8 cellular contexts compared by ENCODE assay signal in the genomic region with DNA sequence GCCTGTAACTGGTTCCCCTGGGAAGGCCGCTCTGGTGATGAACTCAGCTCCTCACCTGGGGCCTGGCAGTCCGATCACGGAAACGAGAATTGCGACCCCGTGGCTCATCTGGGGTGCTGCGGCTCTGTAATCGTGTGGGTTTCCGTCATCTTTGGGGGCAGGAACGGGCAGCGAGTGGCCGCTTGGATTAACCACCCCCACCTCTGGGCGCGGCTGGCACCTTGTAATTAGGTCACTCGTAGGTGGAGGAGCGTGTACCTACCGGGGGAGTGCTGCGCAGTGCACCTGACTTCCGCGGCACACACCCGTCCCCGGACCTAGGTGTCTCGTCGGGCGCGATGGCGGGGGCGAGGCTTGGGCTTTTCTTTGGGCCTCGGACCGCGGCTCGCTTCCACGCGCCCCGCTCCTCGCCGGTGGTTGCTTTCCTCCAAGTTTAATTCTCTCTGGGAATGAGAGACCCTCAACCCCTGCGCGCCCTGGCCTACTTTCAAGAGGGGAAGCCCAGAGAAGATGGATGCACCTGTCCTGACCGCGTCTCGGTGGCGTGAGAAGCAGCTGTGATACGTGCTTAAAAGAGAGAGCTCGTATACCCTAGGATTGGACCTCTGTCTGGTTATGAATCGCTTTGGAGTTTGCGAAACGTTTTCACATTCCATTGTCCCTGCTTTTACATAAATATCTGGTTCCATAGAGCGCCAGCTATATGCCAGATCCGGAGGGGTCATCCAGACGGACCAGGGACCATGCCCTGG. TPM values are rescaled to one million over a fixed set of nuclear protein-coding genes. Genes with fewer than 3 reads are reported as not detected.
A peak's percentile ranks its signal among the peaks of the same experiment; 100 is the strongest.
DNase-seq lines count a peak whose midpoint lies in the region; FAIRE-seq and TF ChIP-seq lines count a peak whose summit lies in the region.

No MANE protein-coding gene starts in this region.

- H3K36me3 ChIP-seq in GM06990 (ENCODE audit: control insufficient read depth, insufficient read depth, low read length) (no peaks in the 10 kb centered on the region), GM23248 (ENCODE audit: low read depth) (no peaks in the 10 kb centered on the region), iPS-20b (ENCODE audit: insufficient read depth, low read depth, low read length) (peaks cover 9% of the 10 kb centered on the region; the same call in 1 of the 2 replicates)

- DNase-seq in GM06990 (ENCODE audit: extremely low read depth, insufficient read length) (no peak), GM23248 (peak; percentile 42), NCI-H510A (lab: John Stamatoyannopoulos, UW) (peak; percentile 75), GOT3 (lab: John Stamatoyannopoulos, UW) (no peak), urothelium cell line (ENCODE audit: low spot score) (no peak)
- DNase-seq in stimulated activated CD8-positive, alpha-beta memory T cell treated with anti-CD3 and anti-CD28 coated beads, Interleukin-4, amount 100 ng/mL, for 4 hours (ENCODE audit: low read depth in 2 of 2, low spot score in 1 of 2): peak; percentile 37 to 58

- H3K9me2 ChIP-seq in GM23248 (ENCODE audit: insufficient read depth): no peaks in the 10 kb centered on the region

- H3K4me1 ChIP-seq in GM23248 (ENCODE audit: insufficient read depth) (peaks cover 29% of the 10 kb centered on the region), iPS-20b (ENCODE audit: insufficient read depth, low read length) (peaks cover 18% of the 10 kb centered on the region; the same call in 1 of the 2 replicates)

- H3K27ac ChIP-seq in GM23248 (peak overlapping the region; percentile 98), angular gyrus (ENCODE audit: low read depth, low read length) (peak overlapping the region; percentile 93), iPS-20b (ENCODE audit: low read length) (peak overlapping the region; percentile 96)

- no peak for FAIRE-seq in urothelium cell line (lab: Jason Lieb, UNC)

- peaks cover 56% of the 10 kb centered on the region for H3K79me2 ChIP-seq in GM23248 (ENCODE audit: insufficient read depth)

- H3K4me2 ChIP-seq in GM23248 (ENCODE audit: unreplicated experiment): peak overlapping the region; percentile 94

- in situ Hi-C loops in GM23248 (cut with MboI): no loop called here

- H3K9me3 ChIP-seq in GM23248 (ENCODE audit: low read depth) (no peaks in the 10 kb centered on the region), iPS-20b (ENCODE audit: insufficient read depth, low read depth, low read length) (no peaks in the 10 kb centered on the region)

- no peaks in the 10 kb centered on the region for H3K27me3 ChIP-seq in GM06990 (replicated peaks; ENCODE audit: control insufficient read depth, insufficient read depth, low read length)
- no peaks in the 10 kb centered on the region for H3K27me3 ChIP-seq in GM23248 (replicated peaks; ENCODE audit: insufficient read depth)
- no peaks in the 10 kb centered on the region for H3K27me3 ChIP-seq in iPS-20b (ENCODE audit: insufficient read depth, low read length)

- peak overlapping the region; percentile 98 for H2AFZ ChIP-seq in GM23248

- H3K4me3 ChIP-seq in GM06990 (replicated peaks; ENCODE audit: low read depth, low read length) (peak overlapping the region; percentile 98), GM23248 (peak overlapping the region; percentile 96), iPS-20b (ENCODE audit: low read length) (peak overlapping the region; percentile 91)

- TF ChIP-seq CTCF in GM06990 (IDR thresholded peaks at IDR 0.05; ENCODE audit: insufficient read depth, low read length, poor library complexity, severe bottlenecking): no peak

- peaks cover 21% of the 10 kb centered on the region for H3F3A ChIP-seq in GM23248 (ENCODE audit: insufficient read depth)

- WGBS in GM23248 (ENCODE audit: low coverage in 1 of 2, low lambda C conversion rate in 2 of 2, missing lambda C conversion rate in 2 of 2), 2 experiments: 4 to 5% methylated on average over 43 to 44 of the region's 51 CpGs

- H4K20me1 ChIP-seq in GM23248 (ENCODE audit: insufficient read depth): peaks cover 28% of the 10 kb centered on the region

- H3K9ac ChIP-seq in GM23248: peak overlapping the region; percentile 100
- H3K9ac ChIP-seq in iPS-20b (ENCODE audit: low read depth, low read length): peak overlapping the region; percentile 99; the same call in 1 of the 2 replicates

RNA-seq across cellular contexts. Expression of a gene that starts 0.7 kb away (rescaled TPM):
- 184 and 193 TPM in 2 replicates for total RNA-seq in GM23248 (2014; rRNA removed; shearing (Covaris generic))
- 223 and 249 TPM in 2 replicates for polyA plus RNA-seq in GM23248 (2016; fragmentation: Nextera tagmentation; extraction: Ambion mirVana)

RNA-seq across cellular contexts. Expression of a gene that starts 49.9 kb away (rescaled TPM):
- 238 and 245 TPM in 2 replicates for total RNA-seq in GM23248 (2014; rRNA removed; shearing (Covaris generic))
- polyA plus RNA-seq in GM23248 (2016; fragmentation: Nextera tagmentation; extraction: Ambion mirVana): 1,125 and 1,145 TPM in 2 replicates

Comparison
In these comparisons a context has a peak if more than half of its experiments do, and no peak if none do; other contexts are left out.
1. DNase-seq: peak in GM23248 (single experiment), NCI-H510A (single experiment) and stimulated activated CD8-positive, alpha-beta memory T cell treated with anti-CD3 and anti-CD28 coated beads, Interleukin-4, amount 100 ng/mL, for 4 hours (2 of 2); none in GM06990 (single experiment), GOT3 (single experiment) and urothelium cell line (single experiment).
2. Peak in every context shown above with its lines, with median percentiles within 50 percentile points of each other: H3K4me3 ChIP-seq and H3K27ac ChIP-seq.